8 cellular contexts compared by ENCODE assay signal in the genomic region with DNA sequence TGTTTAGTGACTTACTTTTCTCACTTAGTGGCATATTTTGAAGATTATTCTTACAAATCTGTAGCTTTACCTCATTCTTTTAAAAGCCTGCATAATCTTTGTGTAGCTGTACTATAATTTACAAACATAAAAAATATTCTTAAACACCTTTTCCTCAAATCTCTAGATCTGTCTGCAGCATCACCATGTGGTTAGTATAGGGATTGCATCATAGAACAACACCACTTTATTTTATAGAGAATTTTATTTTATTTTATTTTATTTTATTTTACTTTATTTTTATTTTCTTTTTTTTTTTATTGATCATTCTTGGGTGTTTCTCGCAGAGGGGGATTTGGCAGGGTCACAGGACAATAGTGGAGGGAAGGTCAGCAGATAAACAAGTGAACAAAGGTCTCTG. TPM values are rescaled to one million over a fixed set of nuclear protein-coding genes. Genes with fewer than 3 reads are reported as not detected.
DNase-seq lines count a peak whose midpoint lies in the region; ATAC-seq, FAIRE-seq and TF ChIP-seq lines count a peak whose summit lies in the region.
"Not testable (repeated sequence)": the region's sequence is repeated elsewhere in the genome, so short reads cannot be mapped to it uniquely, and the experiment has no call there.

No MANE protein-coding gene starts in this region.

- CTCF ChIA-PET in A549 (lab: Yijun Ruan, JAX) = interaction anchor here (0.9 to 1.5 kb wide), 5 partner anchors 10 to 295 kb away, joined by 3 to 5 read pairs (median 4); no protein-coding TSS in a partner anchor

- H3K4me1 ChIP-seq in A549, right atrium auricular region: not testable (repeated sequence)
- H3K4me1 ChIP-seq in neutrophil (ENCODE audit: control insufficient read depth in 1 of 2, insufficient read depth in 1 of 2, low read depth in 1 of 2, low read length in 1 of 2) = peaks cover 13% of the 10 kb centered on the region in 2 experiments

- not testable (repeated sequence) for FAIRE-seq in A549 (lab: Jason Lieb, UNC)

- H3K36me3 ChIP-seq in right atrium auricular region, neutrophil: not testable (repeated sequence)

- not testable (repeated sequence) for H3K9me3 ChIP-seq in A549, right atrium auricular region, neutrophil

- not testable (repeated sequence) for H3K27ac ChIP-seq in A549, dorsolateral prefrontal cortex, right atrium auricular region, neutrophil

- TF ChIP-seq EP300 in A549 (IDR thresholded peaks at IDR 0.05); Ishikawa (IDR thresholded peaks at IDR 0.05; ENCODE audit: borderline replicate concordance): not testable (repeated sequence)

- WGBS in A549 (ENCODE audit: missing lambda C conversion rate) = 0% methylated on average over 1 of the region's 1 CpG

- peak; percentile 47 to 54; a peak in 4 of 5 replicates for TF ChIP-seq RAD21 in A549 (conservative IDR thresholded peaks at IDR 0.05 in 1 of 2, IDR thresholded peaks at IDR 0.05 in 1 of 2)
- peak; percentile 51 for TF ChIP-seq RAD21 in Ishikawa (IDR thresholded peaks at IDR 0.05; ENCODE audit: low read depth)

- not testable (repeated sequence) for TF ChIP-seq POLR2A in A549 (IDR thresholded peaks at IDR 0.05; ENCODE audit: low read length)

- intact Hi-C loops in dorsolateral prefrontal cortex (cut with DNase I) = loop anchor here (10.0 kb wide), 2 partner anchors 161 to 221 kb away; partner anchors contain the start of genes ZBTB33 (in 2 of the 2) and TMEM255A (in 1 of the 2)

- ATAC-seq in A549 = not testable (repeated sequence)

- DNase-seq in A549 (ENCODE audit: low read depth in 1 of 2, low spot score in 1 of 2) (peak; percentile 13 to 17), DMS79 treated with DMSO at 0.1 percent for 48 hours (lab: John Stamatoyannopoulos, UW) (peak; percentile 9), NCI-H82 (lab: John Stamatoyannopoulos, UW) (peak; percentile 26)
- not testable (repeated sequence) for DNase-seq in dorsolateral prefrontal cortex; right atrium auricular region (ENCODE audit: low spot score)

- peaks cover 0 to 43% (median 6%) of the 10 kb centered on the region in 45 donors for H3K27me3 ChIP-seq in dorsolateral prefrontal cortex
- H3K27me3 ChIP-seq in right atrium auricular region, neutrophil: not testable (repeated sequence)

- POLR2A ChIA-PET in A549 (lab: Yijun Ruan, JAX) = not testable (repeated sequence)

- TF ChIP-seq CTCF in A549 (IDR thresholded peaks at IDR 0.05) (peak; percentile 46), WI38 (IDR thresholded peaks at IDR 0.05; ENCODE audit: low read depth, low read length) (peak; percentile 31; the same call in 1 of the 2 replicates), dorsolateral prefrontal cortex (IDR thresholded peaks at IDR 0.05 in 54 of 56, conservative IDR thresholded peaks at IDR 0.05 in 2 of 56; ENCODE audit: low read depth in 1 of 56, partially characterized antibody in 56 of 56) (peak; percentile 38 to 78 (median 64)), right atrium auricular region (IDR thresholded peaks at IDR 0.05) (peak; percentile 49 to 69), neutrophil (IDR thresholded peaks at IDR 0.05) (peak; percentile 40)

- H3K4me2 ChIP-seq in A549 = not testable (repeated sequence)

- H3K4me3 ChIP-seq in A549; WI38 (ENCODE audit: low read depth, low read length); dorsolateral prefrontal cortex; right atrium auricular region; neutrophil (ENCODE audit: low read depth in 1 of 2, low read length in 1 of 2): not testable (repeated sequence)

TF ChIP-seq in A549, 52 proteins besides CTCF, POLR2A, EP300 and RAD21:
- TF ChIP-seq SMC3 (IDR thresholded peaks at IDR 0.05) (peak; percentile 40; the same call in 2 of the 3 replicates), CEBPB (IDR thresholded peaks at IDR 0.05) (0 out of 4 replicates have a peak, but pooled peaks have one; percentile 17 to 41)

TF ChIP-seq in Ishikawa, 13 proteins besides CTCF, POLR2A, EP300 and RAD21:
- TF ChIP-seq CEBPB (IDR thresholded peaks at IDR 0.05) = 0 out of 2 replicates have a peak, but pooled peaks have one; percentile 5

RNA-seq across cellular contexts. Expression of gene LAMP2, which starts 6.4 kb away (rescaled TPM):
- polyA plus RNA-seq in A549 (2011; rRNA removed) = 76.9 and 95.1 TPM in 2 replicates
- polyA plus RNA-seq in A549 (2012; cell fraction: cytosol; rRNA removed) = 23.4 and 27.1 TPM in 2 replicates
- polyA plus RNA-seq in A549 (2012; cell fraction: nucleus; rRNA removed) = 21.9 and 23.7 TPM in 2 replicates
- 68.8 to 79.5 TPM (median 78.2 TPM) in 3 replicates for polyA plus RNA-seq in A549 (2017; fragmentation: RNase III; extraction: RNeasy Plus Mini Kit Qiagen cat#74134 plus additional on column Dnase treatment)
- 31.5 and 39.3 TPM in 2 replicates for polyA minus RNA-seq in A549 (2011; rRNA and poly(A)+ RNA removed)
- 100 to 1,000 TPM; 107 to 706 (median 222) TPM for total RNA-seq in dorsolateral prefrontal cortex
- 10 to 100 TPM; 65.0 to 77.2 TPM for total RNA-seq in right atrium auricular region
